8 cellular contexts compared by ENCODE assay signal in genomic region chr17:39951924-39952664, GRCh38. TPM values are rescaled to one million over a fixed set of nuclear protein-coding genes. Genes with fewer than 3 reads are reported as not detected.
DNase-seq lines count a peak whose midpoint lies in the region; ATAC-seq and TF ChIP-seq lines count a peak whose summit lies in the region.

No MANE protein-coding gene starts in this region.

- H3K79me2 ChIP-seq in mammary epithelial cell (ENCODE audit: insufficient read depth, low read length): no peaks in the 10 kb centered on the region

- H2AFZ ChIP-seq in mammary epithelial cell (ENCODE audit: low read depth, low read length): peak overlapping the region; percentile 31

- H3K27me3 ChIP-seq in mammary epithelial cell (ENCODE audit: insufficient read depth, low read length) (no peaks in the 10 kb centered on the region), mucosa of stomach (ENCODE audit: control insufficient read depth, insufficient read depth, low read length) (no peaks in the 10 kb centered on the region)

- in situ Hi-C loops in mammary epithelial cell (cut with MboI; ENCODE audit: low sequenced_read_pairs in 2 of 2): no loop called here

- no peaks in the 10 kb centered on the region for H4K20me1 ChIP-seq in mammary epithelial cell (ENCODE audit: insufficient read depth, low read length)

- no TSS peak for BruUV-seq in mammary epithelial cell (replicated peaks; lab: Mats Ljungman, UMichigan)

- peak overlapping the region; percentile 60 for H3K4me3 ChIP-seq in AG10803 (ENCODE audit: low read length)
- H3K4me3 ChIP-seq in mammary epithelial cell (replicated peaks in 1 of 3; ENCODE audit: insufficient read depth in 1 of 3, low read depth in 2 of 3, low read length in 3 of 3): peak overlapping the region in 1 of 3 experiments; percentile 46
- peak overlapping the region; percentile 46 for H3K4me3 ChIP-seq in mucosa of stomach (ENCODE audit: low read length)

- H3K36me3 ChIP-seq in mammary epithelial cell (ENCODE audit: insufficient read depth, low read length) (no peaks in the 10 kb centered on the region), mucosa of stomach (ENCODE audit: control insufficient read depth, insufficient read depth, low read length) (no peaks in the 10 kb centered on the region)

- intact Hi-C loops in mammary epithelial cell (cut with micrococcal nuclease): loop anchor here (10.0 kb wide), 1 partner anchor 197 kb away; no protein-coding TSS in a partner anchor

- H3K4me1 ChIP-seq in mammary epithelial cell (ENCODE audit: insufficient read depth, low read length): peaks cover 10% of the 10 kb centered on the region
- peaks cover 20% of the 10 kb centered on the region for H3K4me1 ChIP-seq in mucosa of stomach (ENCODE audit: control insufficient read depth, insufficient read depth, low read length)

- peak overlapping the region; percentile 72 for H3K4me2 ChIP-seq in mammary epithelial cell (ENCODE audit: insufficient read depth, low read depth, low read length)

- no peak overlapping the region for H3K27ac ChIP-seq in mammary epithelial cell (ENCODE audit: insufficient read depth, low read depth, low read length)

- CTCF ChIA-PET in mammary epithelial cell (lab: Charles Lee; ENCODE audit: low non-redundant PET): no interaction called here

- H3K9me3 ChIP-seq in mammary epithelial cell (replicated peaks; ENCODE audit: insufficient read depth, low read length) (no peaks in the 10 kb centered on the region), mucosa of stomach (ENCODE audit: control insufficient read depth, low read length) (no peaks in the 10 kb centered on the region)

- H3K9ac ChIP-seq in mammary epithelial cell (ENCODE audit: insufficient read depth, low read length) (no peak overlapping the region), mucosa of stomach (ENCODE audit: low read length) (peak overlapping the region; percentile 68)

- TF ChIP-seq CTCF in AG10803 (conservative IDR thresholded peaks at IDR 0.05; ENCODE audit: low read length): no peak
- TF ChIP-seq CTCF in mammary epithelial cell (conservative IDR thresholded peaks at IDR 0.05 in 1 of 2, IDR thresholded peaks at IDR 0.05 in 1 of 2; ENCODE audit: extremely low read depth in 1 of 2, insufficient read depth in 1 of 2, low read depth in 1 of 2, low read length in 2 of 2): no peak

- WGBS in mammary epithelial cell (ENCODE audit: low coverage, missing lambda C conversion rate): 91% methylated on average over 8 of the region's 21 CpGs

- no peak for DNase-seq in AG10803 (ENCODE audit: low read depth)
- no peak for DNase-seq in mammary epithelial cell
- DNase-seq in OCI-M2 (lab: John Stamatoyannopoulos, UW; ENCODE audit: unreplicated experiment): no peak
- DNase-seq in UCSD-AML1 (lab: John Stamatoyannopoulos, UW; ENCODE audit: unreplicated experiment): no peak

- ATAC-seq in HG02973 (IDR thresholded peaks at IDR 0.05; ENCODE audit: unreplicated experiment) (peak; percentile 22), GM18909 (IDR thresholded peaks at IDR 0.05; ENCODE audit: poor library complexity, unreplicated experiment) (no peak), HG03469 (IDR thresholded peaks at IDR 0.05; ENCODE audit: unreplicated experiment) (no peak)

- dilution Hi-C loops in mammary epithelial cell (cut with HindIII; ENCODE audit: low sequenced_read_pairs): loop anchor here (10.0 kb wide), 1 partner anchor 317 kb away; the partner anchor contains the start of gene STARD3

RNA-seq across cellular contexts. Expression of gene GSDMA, which starts 10.7 kb away (rescaled TPM):
- total RNA-seq in mammary epithelial cell: 10 to 100 TPM in 1 of 2 donors, under 1 TPM in 1; 0.67 to 12.7 TPM
- polyA plus RNA-seq in mammary epithelial cell: 7.8 TPM
- polyA minus RNA-seq in mammary epithelial cell: 2.5 TPM

RNA-seq across cellular contexts. Expression of gene LRRC3C, which starts 24.6 kb away (rescaled TPM):
- total RNA-seq in mammary epithelial cell: not detected
- polyA plus RNA-seq in mammary epithelial cell: not detected
- polyA minus RNA-seq in mammary epithelial cell: not detected

RNA-seq across cellular contexts. Expression of gene ORMDL3, which starts 24.7 kb away (rescaled TPM):
- total RNA-seq in mammary epithelial cell: 10 to 100 TPM; 36.2 to 53.3 TPM
- 20.1 TPM for polyA plus RNA-seq in mammary epithelial cell
- 55.2 TPM for polyA minus RNA-seq in mammary epithelial cell

RNA-seq across cellular contexts. Expression of gene PSMD3, which starts 28.5 kb away (rescaled TPM):
- total RNA-seq in mammary epithelial cell: 100 to 1,000 TPM; 112 to 159 TPM
- polyA plus RNA-seq in mammary epithelial cell: 184 TPM
- 160 TPM for polyA minus RNA-seq in mammary epithelial cell

RNA-seq across cellular contexts. Expression of gene GSDMB, which starts 33.7 kb away (rescaled TPM):
- total RNA-seq in mammary epithelial cell: 1 to 10 TPM; 6.0 to 8.0 TPM
- polyA plus RNA-seq in mammary epithelial cell: 1.7 TPM
- not detected for polyA minus RNA-seq in mammary epithelial cell
